Comparison of ENCODE assay signal across 8 cellular contexts in the genomic region with DNA sequence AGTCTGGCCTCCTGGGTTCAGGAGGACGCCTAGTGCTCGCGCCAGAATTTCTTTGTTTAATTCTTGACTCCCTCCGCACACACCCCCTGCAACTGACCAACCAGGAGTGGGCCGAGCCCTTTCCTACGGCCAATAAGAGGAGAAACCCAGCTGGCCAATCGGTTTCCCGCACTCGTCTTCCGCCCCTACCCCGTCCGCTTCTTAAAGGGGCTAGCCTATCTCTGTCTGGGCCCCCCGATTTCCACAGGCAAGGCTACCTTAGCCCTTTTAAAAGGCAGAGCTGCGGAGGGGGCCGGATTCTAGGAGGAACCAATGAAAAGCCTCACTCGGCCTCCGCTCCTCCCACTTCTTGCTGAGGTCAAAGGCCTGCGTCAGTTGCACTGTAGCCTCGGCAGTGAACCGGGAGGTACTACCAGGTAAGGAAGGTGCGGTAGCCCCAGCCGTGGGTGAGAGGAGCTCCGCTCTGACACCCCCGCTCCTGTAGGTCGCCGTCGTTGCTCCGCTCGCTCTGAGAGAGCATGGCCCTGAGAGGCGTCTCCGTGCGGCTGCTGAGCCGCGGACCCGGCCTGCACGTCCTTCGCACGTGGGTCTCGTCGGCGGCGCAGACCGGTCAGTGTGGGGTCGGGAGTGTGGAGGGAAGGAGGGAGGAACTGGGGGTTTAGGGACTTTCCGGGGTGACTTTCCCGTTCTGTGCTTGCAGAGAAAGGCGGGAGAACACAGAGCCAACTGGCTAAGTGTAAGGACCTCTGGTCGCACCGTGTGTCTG. TPM values are rescaled to one million over a fixed set of nuclear protein-coding genes. Genes with fewer than 3 reads are reported as not detected.
DNase-seq lines count a peak whose midpoint lies in the region; ATAC-seq and TF ChIP-seq lines count a peak whose summit lies in the region.

A gene (plus strand): TSS at position 374 of the 766 bp plus-strand sequence. CDS start 145 bp downstream, at position 519.

- no peaks in the 10 kb centered on the region for H3K9me3 ChIP-seq in PC-3 (ENCODE audit: low read length)
- H3K9me3 ChIP-seq in mononuclear cell (ENCODE audit: low read depth, low read length) = no peaks in the 10 kb centered on the region

- H3K27ac ChIP-seq in PC-3 (ENCODE audit: low read length) = no peak within 1 kb of the TSS

- H3K36me3 ChIP-seq in PC-3 (ENCODE audit: low read depth, low read length) = peaks cover 7% of the 10 kb centered on the region; the same call in 1 of the 2 replicates

- H3K4me3 ChIP-seq in PC-3 (ENCODE audit: low read length) (peak within 1 kb of the TSS; percentile 80), epithelial cell of esophagus (ENCODE audit: low read length) (peak within 1 kb of the TSS; percentile 94), mononuclear cell (ENCODE audit: low read length) (peak within 1 kb of the TSS; percentile 64)

- no peaks in the 10 kb centered on the region for H4K20me1 ChIP-seq in PC-3 (ENCODE audit: low read length)

- BruUV-seq in PC-3 (replicated peaks; lab: Mats Ljungman, UMichigan) = TSS peak; percentile 64

- DNase-seq in DMS 273 treated with DMSO at 0.1 percent for 48 hours (lab: John Stamatoyannopoulos, UW) = peak; percentile 99
- peak; percentile 100 for DNase-seq in PC-3
- peak; percentile 90 for DNase-seq in activated T-cell treated with anti-CD3 and anti-CD28 coated beads for 48 hours (ENCODE audit: low read depth)
- DNase-seq in epithelial cell of esophagus (ENCODE audit: low read depth) = peak; percentile 100
- DNase-seq in stimulated activated CD8-positive, alpha-beta memory T cell treated with anti-CD3 and anti-CD28 coated beads, Interleukin-4, amount 100 ng/mL, for 1 hour (ENCODE audit: low read depth in 2 of 2, low spot score in 1 of 2) = peak; percentile 87 to 93

- no peak for TF ChIP-seq EP300 in Ishikawa (IDR thresholded peaks at IDR 0.05; ENCODE audit: borderline replicate concordance)

- no peaks in the 10 kb centered on the region for H3F3A ChIP-seq in PC-3 (ENCODE audit: low read length, unreplicated experiment)

- H3K4me2 ChIP-seq in PC-3 (ENCODE audit: low read length) = peak within 1 kb of the TSS; percentile 99

- H2AFZ ChIP-seq in PC-3 (ENCODE audit: low read length) = peak within 1 kb of the TSS; percentile 71

- H3K27me3 ChIP-seq in PC-3 (ENCODE audit: low read length) = no peaks in the 10 kb centered on the region
- H3K27me3 ChIP-seq in mononuclear cell (ENCODE audit: insufficient read depth, low read length) = no peaks in the 10 kb centered on the region

- TF ChIP-seq RAD21 in Ishikawa (IDR thresholded peaks at IDR 0.05; ENCODE audit: low read depth) = peak; percentile 8; the same call in 1 of the 2 replicates

- peak; percentile 92 for ATAC-seq in GM21528 (IDR thresholded peaks at IDR 0.05; ENCODE audit: low FRiP score, unreplicated experiment)
- ATAC-seq in PC-3 = peak; percentile 98

- TF ChIP-seq CTCF in PC-3 (conservative IDR thresholded peaks at IDR 0.05; ENCODE audit: low read depth, low read length) = no peak
- TF ChIP-seq CTCF in epithelial cell of esophagus (IDR thresholded peaks at IDR 0.05; ENCODE audit: insufficient read depth, low read depth, low read length, missing control alignments) = no peak

- H3K9me2 ChIP-seq in PC-3 (replicated peaks; ENCODE audit: low read length) = no peaks in the 10 kb centered on the region

- intact Hi-C loops in PC-3 (cut with micrococcal nuclease) = no loop called here

- POLR2A ChIA-PET in PC-3 (lab: Charles Lee; ENCODE audit: unreplicated experiment) = interaction anchor here (0.6 to 0.7 kb wide), 2 partner anchors 30 to 169 kb away, joined by 3 to 4 read pairs; no protein-coding TSS in a partner anchor

- CTCF ChIA-PET in PC-3 (lab: Charles Lee) = interaction anchor here (0.5 to 0.6 kb wide), 3 partner anchors 19 to 55 kb away, joined by 5 to 7 read pairs (median 6); no protein-coding TSS in a partner anchor

- peaks cover 7% of the 10 kb centered on the region for H3K4me1 ChIP-seq in PC-3 (ENCODE audit: insufficient read depth, low read length)
- peaks cover 20% of the 10 kb centered on the region for H3K4me1 ChIP-seq in mononuclear cell (ENCODE audit: insufficient read depth, low read length)

- peak within 1 kb of the TSS; percentile 48 for H3K9ac ChIP-seq in PC-3 (ENCODE audit: low read length)

- H3K79me2 ChIP-seq in PC-3 (ENCODE audit: low read length) = peaks cover 11% of the 10 kb centered on the region

TF ChIP-seq in Ishikawa, 13 proteins besides CTCF, POLR2A, EP300 and RAD21:
- TF ChIP-seq FOXM1 (IDR thresholded peaks at IDR 0.05; ENCODE audit: borderline replicate concordance, low read depth) = no peak
- no peak for TF ChIP-seq TCF12 (IDR thresholded peaks at IDR 0.05; ENCODE audit: low read depth)
- TF ChIP-seq EGR1 (IDR thresholded peaks at IDR 0.05) = no peak
- TF ChIP-seq, protein P1, sequence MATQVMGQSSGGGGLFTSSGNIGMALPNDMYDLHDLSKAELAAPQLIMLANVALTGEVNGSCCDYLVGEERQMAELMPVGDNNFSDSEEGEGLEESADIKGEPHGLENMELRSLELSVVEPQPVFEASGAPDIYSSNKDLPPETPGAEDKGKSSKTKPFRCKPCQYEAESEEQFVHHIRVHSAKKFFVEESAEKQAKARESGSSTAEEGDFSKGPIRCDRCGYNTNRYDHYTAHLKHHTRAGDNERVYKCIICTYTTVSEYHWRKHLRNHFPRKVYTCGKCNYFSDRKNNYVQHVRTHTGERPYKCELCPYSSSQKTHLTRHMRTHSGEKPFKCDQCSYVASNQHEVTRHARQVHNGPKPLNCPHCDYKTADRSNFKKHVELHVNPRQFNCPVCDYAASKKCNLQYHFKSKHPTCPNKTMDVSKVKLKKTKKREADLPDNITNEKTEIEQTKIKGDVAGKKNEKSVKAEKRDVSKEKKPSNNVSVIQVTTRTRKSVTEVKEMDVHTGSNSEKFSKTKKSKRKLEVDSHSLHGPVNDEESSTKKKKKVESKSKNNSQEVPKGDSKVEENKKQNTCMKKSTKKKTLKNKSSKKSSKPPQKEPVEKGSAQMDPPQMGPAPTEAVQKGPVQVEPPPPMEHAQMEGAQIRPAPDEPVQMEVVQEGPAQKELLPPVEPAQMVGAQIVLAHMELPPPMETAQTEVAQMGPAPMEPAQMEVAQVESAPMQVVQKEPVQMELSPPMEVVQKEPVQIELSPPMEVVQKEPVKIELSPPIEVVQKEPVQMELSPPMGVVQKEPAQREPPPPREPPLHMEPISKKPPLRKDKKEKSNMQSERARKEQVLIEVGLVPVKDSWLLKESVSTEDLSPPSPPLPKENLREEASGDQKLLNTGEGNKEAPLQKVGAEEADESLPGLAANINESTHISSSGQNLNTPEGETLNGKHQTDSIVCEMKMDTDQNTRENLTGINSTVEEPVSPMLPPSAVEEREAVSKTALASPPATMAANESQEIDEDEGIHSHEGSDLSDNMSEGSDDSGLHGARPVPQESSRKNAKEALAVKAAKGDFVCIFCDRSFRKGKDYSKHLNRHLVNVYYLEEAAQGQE (IDR thresholded peaks at IDR 0.05; ENCODE audit: low read depth) = no peak; the same call in 1 of the 2 replicates
- peak; percentile 91 for TF ChIP-seq CREB1 (IDR thresholded peaks at IDR 0.05; ENCODE audit: low read depth)
- TF ChIP-seq CEBPB (IDR thresholded peaks at IDR 0.05) = no peak
- no peak for TF ChIP-seq YY1 (IDR thresholded peaks at IDR 0.05; ENCODE audit: low read depth)
- no peak for TF ChIP-seq TEAD4 (IDR thresholded peaks at IDR 0.05)
- TF ChIP-seq, protein P2, sequence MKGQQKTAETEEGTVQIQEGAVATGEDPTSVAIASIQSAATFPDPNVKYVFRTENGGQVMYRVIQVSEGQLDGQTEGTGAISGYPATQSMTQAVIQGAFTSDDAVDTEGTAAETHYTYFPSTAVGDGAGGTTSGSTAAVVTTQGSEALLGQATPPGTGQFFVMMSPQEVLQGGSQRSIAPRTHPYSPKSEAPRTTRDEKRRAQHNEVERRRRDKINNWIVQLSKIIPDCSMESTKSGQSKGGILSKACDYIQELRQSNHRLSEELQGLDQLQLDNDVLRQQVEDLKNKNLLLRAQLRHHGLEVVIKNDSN (IDR thresholded peaks at IDR 0.05) = no peak
- peak; percentile 66; the same call in 1 of the 2 replicates for TF ChIP-seq TAF1 (IDR thresholded peaks at IDR 0.05; ENCODE audit: low read depth)
- no peak for TF ChIP-seq ZBTB7A (IDR thresholded peaks at IDR 0.05; ENCODE audit: low read depth)
- no peak for TF ChIP-seq NFIC (IDR thresholded peaks at IDR 0.05)
- TF ChIP-seq, protein P3, sequence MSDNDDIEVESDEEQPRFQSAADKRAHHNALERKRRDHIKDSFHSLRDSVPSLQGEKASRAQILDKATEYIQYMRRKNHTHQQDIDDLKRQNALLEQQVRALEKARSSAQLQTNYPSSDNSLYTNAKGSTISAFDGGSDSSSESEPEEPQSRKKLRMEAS (IDR thresholded peaks at IDR 0.05) = peak; percentile 82

RNA-seq across cellular contexts. Expression of the gene that starts here (rescaled TPM):
- 37.4 and 38.6 TPM in 2 replicates for total RNA-seq in PC-3 (2014; rRNA removed)
- 12.9 TPM for total RNA-seq in mononuclear cell
